ENCODE assay signal across 27 cellular contexts in genomic region chr7:87100326-87100725, GRCh38. TPM values are rescaled to one million over a fixed set of nuclear protein-coding genes. Genes with fewer than 3 reads are reported as not detected.
DNase-seq lines count a peak whose midpoint lies in the region; ATAC-seq, FAIRE-seq and TF ChIP-seq lines count a peak whose summit lies in the region.
"Had no signal": no experiment of that assay in that cellular context is flagged by ENCODE, and none has a peak within 500 bp of the region (broad histone marks: within the 10 kb centered on the region; RNA-seq: fewer than 3 reads in every experiment).

No MANE protein-coding gene starts in this region.

- no peak overlapping the region for H3T11ph ChIP-seq in H9 (ENCODE audit: low read length)

- H3K36me3 Mint-ChIP-seq in MCF 10A (ENCODE audit: insufficient read depth, unreplicated experiment) (no peaks in the 10 kb centered on the region), H9 (ENCODE audit: insufficient read depth in 1 of 3, low read depth in 3 of 3) (peaks cover 0 to 8% (median 0%) of the 10 kb centered on the region in 3 experiments; a peak in 3 of 7 replicates)
- H3K36me3 Mint-ChIP-seq: T-cell had no signal

- BruUV-seq in MCF 10A (replicated peaks; lab: Mats Ljungman, UMichigan) (no TSS peak), K562 (replicated peaks; lab: Mats Ljungman, UMichigan) (no TSS peak)

- H3K4ac ChIP-seq in H9 (ENCODE audit: low read depth, low read length), result no peak overlapping the region

- no peaks in the 10 kb centered on the region for H3K36me3 ChIP-seq in breast epithelium
- no peaks in the 10 kb centered on the region for H3K36me3 ChIP-seq in K562 (ENCODE audit: control insufficient read depth, insufficient read depth, low read length)
- H3K36me3 ChIP-seq: BLaER1, SJCRH30 had no signal

- H3K18ac ChIP-seq in H9 (ENCODE audit: insufficient read length, low read depth, low read length), result no peak overlapping the region

- no peak for FAIRE-seq in K562 (lab: Jason Lieb, UNC)
- FAIRE-seq: GM12891, H1, HTR-8/SVneo had no signal

- H3K79me2 ChIP-seq in K562 (ENCODE audit: control insufficient read depth, insufficient read depth, low read length), result no peaks in the 10 kb centered on the region
- H3K79me2 ChIP-seq in H9 (ENCODE audit: insufficient read depth, low read length), result no peaks in the 10 kb centered on the region

- H3K79me1 ChIP-seq in H9 (ENCODE audit: insufficient read depth, low read depth, low read length, poor library complexity, severe bottlenecking), result no peaks in the 10 kb centered on the region

- in situ Hi-C loops in K562 (cut with MboI), result no loop called here

- no peaks in the 10 kb centered on the region for H3K4me1 ChIP-seq in breast epithelium
- peaks cover 0 to 3% of the 10 kb centered on the region in 2 experiments; a peak in 3 of 5 replicates for H3K4me1 ChIP-seq in K562 (replicated peaks in 1 of 2; ENCODE audit: control insufficient read depth in 2 of 2, insufficient read depth in 2 of 2, low read length in 2 of 2)
- peaks cover 7% of the 10 kb centered on the region for H3K4me1 ChIP-seq in foreskin keratinocyte
- no peaks in the 10 kb centered on the region for H3K4me1 ChIP-seq in H9 (ENCODE audit: insufficient read depth, low read length)
- H3K4me1 ChIP-seq: Caco-2 had no signal

- H3K27me3 Mint-ChIP-seq in MCF 10A (ENCODE audit: insufficient read depth, unreplicated experiment) (peaks cover under 1% of the 10 kb centered on the region), H9 (ENCODE audit: low read depth) (no peaks in the 10 kb centered on the region)

- H4K91ac ChIP-seq in H9 (ENCODE audit: insufficient read length, low read depth, low read length), result no peak overlapping the region

- H4K8ac ChIP-seq in H9 (replicated peaks; ENCODE audit: insufficient read length, low read depth, low read length), result no peak overlapping the region

- H2BK20ac ChIP-seq in H9 (ENCODE audit: low read depth, low read length, poor library complexity, severe bottlenecking), result no peak overlapping the region

- TF ChIP-seq EP300 in K562 (IDR thresholded peaks at IDR 0.05; ENCODE audit: low read length), result no peak

- no peak for TF ChIP-seq CTCF in MCF 10A (IDR thresholded peaks at IDR 0.05; ENCODE audit: unreplicated experiment)
- TF ChIP-seq CTCF in breast epithelium (IDR thresholded peaks at IDR 0.05), result no peak
- no peak for TF ChIP-seq CTCF in K562 (IDR thresholded peaks at IDR 0.05 in 2 of 3, conservative IDR thresholded peaks at IDR 0.05 in 1 of 3; ENCODE audit: insufficient read depth in 2 of 3, low read depth in 1 of 3, low read length in 3 of 3)
- no peak for TF ChIP-seq CTCF in foreskin keratinocyte (conservative IDR thresholded peaks at IDR 0.05)
- no peak for TF ChIP-seq CTCF in H9 (conservative IDR thresholded peaks at IDR 0.05)

- H3K14ac ChIP-seq in H9 (ENCODE audit: insufficient read depth, low read length), result no peak overlapping the region

- no peaks in the 10 kb centered on the region for H4K20me1 ChIP-seq in K562 (replicated peaks; ENCODE audit: control insufficient read depth, insufficient read depth, low read length)
- H4K20me1 ChIP-seq in H9 (ENCODE audit: control insufficient read depth, insufficient read depth, insufficient read length), result no peaks in the 10 kb centered on the region
- H4K20me1 ChIP-seq: BLaER1 had no signal

- H3K9me3 Mint-ChIP-seq in MCF 10A (ENCODE audit: unreplicated experiment) (peaks cover 4% of the 10 kb centered on the region), H9 (peaks cover 3 to 5% of the 10 kb centered on the region in 2 experiments; a peak in 3 of 5 replicates)

- H3K4me1 Mint-ChIP-seq in MCF 10A (ENCODE audit: insufficient read depth, unreplicated experiment) (no peaks in the 10 kb centered on the region), H9 (no peaks in the 10 kb centered on the region)
- H3K4me1 Mint-ChIP-seq: CD4-positive, alpha-beta memory T cell; T-cell had no signal

- H3K27me3 ChIP-seq in breast epithelium (no peaks in the 10 kb centered on the region), K562 (ENCODE audit: control insufficient read depth in 2 of 2, insufficient read depth in 2 of 2, low read length in 2 of 2) (no peaks in the 10 kb centered on the region), foreskin keratinocyte (no peaks in the 10 kb centered on the region), H9 (ENCODE audit: insufficient read depth, low read length) (no peaks in the 10 kb centered on the region)
- H3K27me3 ChIP-seq: BLaER1, SJCRH30 had no signal

- peak; percentile 42 for ATAC-seq in K562
- peak; percentile 100 for ATAC-seq in foreskin keratinocyte
- ATAC-seq in HG03196 (IDR thresholded peaks at IDR 0.05; ENCODE audit: unreplicated experiment), result no peak
- ATAC-seq in HG02759 (IDR thresholded peaks at IDR 0.05; ENCODE audit: unreplicated experiment), result no peak
- ATAC-seq: Panc1, T-cell had no signal

- H2BK5ac ChIP-seq in H9 (ENCODE audit: insufficient read length, low read length), result no peak overlapping the region

- H2BK120ac ChIP-seq in H9 (ENCODE audit: low read depth, low read length, poor library complexity, severe bottlenecking), result no peak overlapping the region

- H2BK12ac ChIP-seq in H9 (ENCODE audit: insufficient read length, low read depth, low read length), result no peak overlapping the region

- no peak overlapping the region for H3K4me3 ChIP-seq in breast epithelium
- H3K4me3 ChIP-seq in K562, result no peak overlapping the region
- H3K4me3 ChIP-seq: BLaER1, SJCRH30 had no signal

- no peak overlapping the region for H3K4me2 ChIP-seq in K562 (ENCODE audit: insufficient read depth, low read length)
- H3K4me2 ChIP-seq in H9 (ENCODE audit: insufficient read depth, insufficient read length, low read length), result no peak overlapping the region
- H3K4me2 ChIP-seq: BLaER1 had no signal

- H3K9me1 ChIP-seq in K562 (ENCODE audit: control insufficient read depth, insufficient read depth, low read length), result no peaks in the 10 kb centered on the region

- H3K9ac ChIP-seq in K562 (ENCODE audit: insufficient read depth in 1 of 2, low read depth in 2 of 2, low read length in 2 of 2) (no peak overlapping the region), H9 (ENCODE audit: extremely low read depth, insufficient read length, low read length) (no peak overlapping the region)
- H3K9ac ChIP-seq: BLaER1 had no signal

- WGBS in K562 (ENCODE audit: insufficient coverage, low coverage, missing lambda C conversion rate), result 79% methylated on average over 2 of the region's 2 CpGs
- no CpG with 5 or more reads among the region's 2 CpGs for WGBS in H9 (ENCODE audit: extremely low coverage, insufficient read length, low lambda C conversion rate)

- no peak overlapping the region for H2AFZ ChIP-seq in K562 (ENCODE audit: low read depth, low read length)
- H2AFZ ChIP-seq in H9 (ENCODE audit: low read length), result no peak overlapping the region

- CTCF ChIA-PET in MCF 10A (lab: Yijun Ruan, JAX) (interaction anchor here (1.1 kb wide), 1 partner anchor 144 kb away, joined by 3 read pairs; no protein-coding TSS in a partner anchor), K562 (lab: Yijun Ruan, JAX; ENCODE audit: low intra/inter-chr PET ratio) (no interaction called here)

- no peak overlapping the region for H3K56ac ChIP-seq in H9 (ENCODE audit: insufficient read length, low read depth, low read length)

- H3K4me3 Mint-ChIP-seq in MCF 10A (ENCODE audit: unreplicated experiment) (no peak overlapping the region), H9 (no peak overlapping the region)
- H3K4me3 Mint-ChIP-seq: CD4-positive, alpha-beta memory T cell; T-cell had no signal

- intact Hi-C loops in MCF 10A (cut with micrococcal nuclease) (no loop called here), breast epithelium (cut with DNase I; ENCODE audit: low total_unique reads) (no loop called here), K562 (cut with micrococcal nuclease) (no loop called here)

- no peak overlapping the region for H2AK5ac ChIP-seq in H9 (ENCODE audit: insufficient read length, low read length)

- H3K9me3 ChIP-seq in breast epithelium (no peaks in the 10 kb centered on the region), K562 (replicated peaks; ENCODE audit: control insufficient read depth, insufficient read depth, low read depth, low read length) (no peaks in the 10 kb centered on the region; the same call in 1 of the 2 replicates), H9 (ENCODE audit: control insufficient read depth, low read depth, low read length) (no peaks in the 10 kb centered on the region)
- H3K9me3 ChIP-seq: Caco-2, SJCRH30 had no signal

- H4K5ac ChIP-seq in H9 (ENCODE audit: insufficient read length, low read depth, low read length), result no peak overlapping the region

- no peak overlapping the region for H3K27ac Mint-ChIP-seq in MCF 10A (ENCODE audit: low read depth, unreplicated experiment)
- H3K27ac Mint-ChIP-seq in H9, result no peak overlapping the region
- H3K27ac Mint-ChIP-seq: T-cell had no signal

- H3K23ac ChIP-seq in H9 (ENCODE audit: insufficient read length, low read depth, low read length), result no peak overlapping the region

- no peak overlapping the region for H2BK15ac ChIP-seq in H9 (ENCODE audit: low read depth, low read length)

- peak; percentile 74 for DNase-seq in MCF 10A (ENCODE audit: unreplicated experiment)
- DNase-seq in breast epithelium (ENCODE audit: low spot score in 2 of 2), result no peak
- no peak for DNase-seq in K562 (ENCODE audit: extremely low read depth in 1 of 4, low spot score in 3 of 4)
- peak; percentile 83 to 95 for DNase-seq in foreskin keratinocyte
- DNase-seq in C1 segment of cervical spinal cord (lab: John Stamatoyannopoulos, UW), result no peak
- DNase-seq in H9, result no peak
- DNase-seq: ACHN; Caco-2; CD4-positive, alpha-beta memory T cell; DMS 273 treated with DMSO at 0.1 percent for 48 hours; DMS79 treated with DMSO at 0.1 percent for 48 hours; IMR-90; MV-4-11; NCI-H1436; NCI-H187 treated with DMSO at 0.1 percent for 48 hours; NCI-H2107; T-cell had no signal

- TF ChIP-seq RAD21 in K562 (CRISPR knock-in tag; conservative IDR thresholded peaks at IDR 0.05 in 1 of 2, IDR thresholded peaks at IDR 0.05 in 1 of 2), result no peak

- H3K23me2 ChIP-seq in H9 (ENCODE audit: insufficient read length, low read depth, low read length, poor library complexity, severe bottlenecking), result no peaks in the 10 kb centered on the region

- TF ChIP-seq POLR2A in breast epithelium (IDR thresholded peaks at IDR 0.05) (no peak), K562 (conservative IDR thresholded peaks at IDR 0.05) (no peak)

- H3K27ac ChIP-seq in breast epithelium (no peak overlapping the region), K562 (ENCODE audit: extremely low read depth, low read depth, low read length) (no peak overlapping the region), foreskin keratinocyte (no peak overlapping the region), H9 (ENCODE audit: insufficient read length, low read depth, low read length) (no peak overlapping the region)
- H3K27ac ChIP-seq: 22Rv1, BLaER1, HL-60, SJCRH30 had no signal

- POLR2A ChIA-PET in MCF 10A (lab: Yijun Ruan, JAX) (no interaction called here), K562 (lab: Yijun Ruan, JAX) (no interaction called here)

RNA-seq across cellular contexts. Expression of gene ELAPOR2, which starts 40.9 kb away (rescaled TPM):
- total RNA-seq in MCF 10A (2022) (16.3 and 21.3 TPM in 2 replicates), breast epithelium (10 to 100 TPM; 14.4 to 38.1 (median 34.7) TPM), K562 (2014; rRNA removed) (23.4 and 24.7 TPM in 2 replicates), K562 (2014; rRNA removed; fragmentation: Illumina TruSeq; extraction: Trizol) (39.5 and 45.0 TPM in 2 replicates), K562 (2015; rRNA removed; fragmentation: Illumina TruSeq; extraction: Trizol) (39.3 and 42.9 TPM in 2 replicates), K562 (2021) (35.0 and 36.3 TPM in 2 replicates), foreskin keratinocyte (2.8 and 3.7 TPM in 2 replicates), H9 (2021) (36.8 and 39.0 TPM in 2 replicates)
- 92.6 and 147 TPM in 2 replicates for total RNA-seq in K562 (2011; cell fraction: chromatin; rRNA removed; ENCODE audit: low replicate concordance)
- total RNA-seq in K562 (2011; cell fraction: nucleolus; rRNA removed), result 32.9 and 51.5 TPM in 2 replicates
- 68.5 and 83.6 TPM in 2 replicates for total RNA-seq in K562 (2011; cell fraction: nucleoplasm; rRNA removed)
- polyA plus RNA-seq in K562 (2011; rRNA removed) (35.4 and 72.0 TPM in 2 replicates), K562 (2014; fragmentation: Illumina TruSeq; extraction: Trizol) (32.7 and 33.3 TPM in 2 replicates), K562 (2014; fragmentation: Nextera tagmentation; extraction: Ambion mirVana) (10 to 100 TPM in 1 of 2 experiments, 1 to 10 TPM in 1; 9.2 to 17.3 TPM), K562 (2014; rRNA removed) (25.8 and 37.6 TPM in 2 replicates), foreskin keratinocyte (0.73 and 1.3 TPM in 2 replicates)
- polyA plus RNA-seq in K562 (2011; cell fraction: cytosol; rRNA removed), result 15.4 and 19.1 TPM in 2 replicates
- polyA plus RNA-seq in K562 (2011; cell fraction: nucleus; rRNA removed), result 71.8 and 83.4 TPM in 2 replicates
- polyA plus RNA-seq in K562 (2012), result 43.5 and 62.0 TPM in 2 replicates
- polyA minus RNA-seq in K562 (2011; rRNA and poly(A)+ RNA removed), result 98.4 and 156 TPM in 2 replicates
- polyA minus RNA-seq in K562 (2011; cell fraction: cytosol; rRNA and poly(A)+ RNA removed), result 16.2 and 36.8 TPM in 2 replicates
- 70.4 and 105 TPM in 2 replicates for polyA minus RNA-seq in K562 (2011; cell fraction: nucleus; rRNA and poly(A)+ RNA removed)

RNA-seq across cellular contexts. Expression of gene DMTF1, which starts 51.9 kb away (rescaled TPM):
- 72.8 and 79.7 TPM in 2 replicates for total RNA-seq in MCF 10A (2022)
- 100 to 1,000 TPM in 2 of 3 donors, 10 to 100 TPM in 1; 85.9 to 185 (median 118) TPM for total RNA-seq in breast epithelium
- 246 and 960 TPM in 2 replicates for total RNA-seq in K562 (2011; cell fraction: chromatin; rRNA removed; ENCODE audit: low replicate concordance)
- 112 and 178 TPM in 2 replicates for total RNA-seq in K562 (2011; cell fraction: nucleolus; rRNA removed)
- total RNA-seq in K562 (2011; cell fraction: nucleoplasm; rRNA removed), result 283 and 397 TPM in 2 replicates
- 56.4 and 56.7 TPM in 2 replicates for total RNA-seq in K562 (2014; rRNA removed)
- total RNA-seq in K562 (2014; rRNA removed; fragmentation: Illumina TruSeq; extraction: Trizol), result 89.4 and 95.7 TPM in 2 replicates
- total RNA-seq in K562 (2015; rRNA removed; fragmentation: Illumina TruSeq; extraction: Trizol), result 72.5 and 90.5 TPM in 2 replicates
- total RNA-seq in K562 (2021), result 62.5 and 64.3 TPM in 2 replicates
- polyA plus RNA-seq in K562 (2011; rRNA removed), result 205 and 208 TPM in 2 replicates
- 52.2 and 63.2 TPM in 2 replicates for polyA plus RNA-seq in K562 (2011; cell fraction: cytosol; rRNA removed)
- polyA plus RNA-seq in K562 (2011; cell fraction: nucleus; rRNA removed), result 617 and 696 TPM in 2 replicates
- 45.0 and 77.9 TPM in 2 replicates for polyA plus RNA-seq in K562 (2012)
- polyA plus RNA-seq in K562 (2014; fragmentation: Illumina TruSeq; extraction: Trizol), result 92.7 and 98.5 TPM in 2 replicates
- 10 to 100 TPM; 25.7 to 52.4 TPM for polyA plus RNA-seq in K562 (2014; fragmentation: Nextera tagmentation; extraction: Ambion mirVana)
- polyA plus RNA-seq in K562 (2014; rRNA removed), result 71.4 and 74.7 TPM in 2 replicates
- 313 and 334 TPM in 2 replicates for polyA minus RNA-seq in K562 (2011; rRNA and poly(A)+ RNA removed)
- polyA minus RNA-seq in K562 (2011; cell fraction: cytosol; rRNA and poly(A)+ RNA removed), result 36.5 and 39.3 TPM in 2 replicates
- 358 and 510 TPM in 2 replicates for polyA minus RNA-seq in K562 (2011; cell fraction: nucleus; rRNA and poly(A)+ RNA removed)
- total RNA-seq in foreskin keratinocyte, result 33.4 and 37.4 TPM in 2 replicates
- polyA plus RNA-seq in foreskin keratinocyte, result 8.7 and 9.3 TPM in 2 replicates
- total RNA-seq in H9 (2021), result 102 and 111 TPM in 2 replicates

Comparison
In these comparisons a context has a peak if more than half of its experiments do, and no peak if none do; other contexts are left out.
1. DNase-seq: peak in MCF 10A (single experiment) and foreskin keratinocyte (2 of 2); none in breast epithelium (0 of 2), K562 (0 of 4), C1 segment of cervical spinal cord (0 of 14) and H9 (single experiment).
2. ATAC-seq: peak in K562 (single experiment) and foreskin keratinocyte (single experiment); none in HG03196 (single experiment) and HG02759 (single experiment).